In the genomic region with DNA sequence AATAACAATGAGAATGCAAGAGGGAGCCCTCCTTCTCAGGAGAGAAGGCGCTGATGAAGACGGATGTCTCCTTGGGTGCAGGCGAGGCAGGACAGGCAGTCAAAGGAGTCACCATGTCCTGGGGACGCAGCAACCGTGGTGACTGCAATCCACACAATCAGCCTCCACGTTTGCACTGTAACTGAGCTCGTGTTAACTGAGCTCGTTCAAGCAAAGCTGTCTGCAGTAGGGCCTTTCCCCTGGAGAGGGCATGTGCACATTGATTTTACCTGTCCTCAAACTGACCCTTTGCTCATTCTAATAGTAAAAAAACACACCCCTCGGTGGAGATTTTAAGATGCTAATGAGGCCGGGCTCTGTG, we compare ENCODE assay signal across 24 cellular contexts. TPM values are rescaled to one million over a fixed set of nuclear protein-coding genes. Genes with fewer than 3 reads are reported as not detected.
DNase-seq lines count a peak whose midpoint lies in the region; FAIRE-seq and TF ChIP-seq lines count a peak whose summit lies in the region.
"Had no signal": no experiment of that assay in that cellular context is flagged by ENCODE, and none has a peak within 500 bp of the region (broad histone marks: within the 10 kb centered on the region; RNA-seq: fewer than 3 reads in every experiment).

No MANE protein-coding gene starts in this region.

- no peak overlapping the region for H3K4me3 Mint-ChIP-seq in CD4-positive, alpha-beta memory T cell
- H3K4me3 Mint-ChIP-seq: activated naive CD8-positive, alpha-beta T cell treated with anti-CD3 and anti-CD28 coated beads, Interleukin-2, amount 50 U/mL, for 24 hours; activated T-helper 17 cell treated with anti-CD3 and anti-CD28 coated beads, Interleukin-2, amount 50 U/mL, for 72 hours; CD4-positive, alpha-beta T cell; dendritic cell treated with granulocyte-macrophage colony-stimulating factor and Interleukin-4, amounts not matched to agents 40 ng/mL and 50 ng/mL, for 4 days; HFFc6; stimulated activated effector memory CD8-positive, alpha-beta T cell treated with anti-CD3 and anti-CD28 coated beads, Interleukin-12 subunit alpha, Interleukin-12 subunit beta, amount 100 ng/mL, for 72 hours had no signal

- H3K27me3 ChIP-seq in Loucy (ENCODE audit: insufficient read depth, low read length, poor library complexity, severe bottlenecking), result no peaks in the 10 kb centered on the region
- no peaks in the 10 kb centered on the region for H3K27me3 ChIP-seq in CD4-positive, alpha-beta memory T cell (ENCODE audit: insufficient read depth, low read length)
- H3K27me3 ChIP-seq: brain microvascular endothelial cell, gastroesophageal sphincter, Peyer's patch, right atrium auricular region, tibial nerve had no signal

- peak overlapping the region; percentile 43 for H3K9ac ChIP-seq in Loucy (ENCODE audit: low read depth, low read length, poor library complexity, severe bottlenecking)

- H3K36me3 Mint-ChIP-seq in CD4-positive, alpha-beta memory T cell, result no peaks in the 10 kb centered on the region
- H3K36me3 Mint-ChIP-seq: stimulated activated effector memory CD8-positive, alpha-beta T cell treated with anti-CD3 and anti-CD28 coated beads, Interleukin-12 subunit alpha, Interleukin-12 subunit beta, amount 100 ng/mL, for 72 hours had no signal

- H3K27ac ChIP-seq in CD4-positive, alpha-beta memory T cell (ENCODE audit: low read depth, low read length), result no peak overlapping the region
- H3K27ac ChIP-seq: brain microvascular endothelial cell, gastroesophageal sphincter, left ventricle myocardium inferior, Peyer's patch, right atrium auricular region, SK-N-MC, tibial nerve had no signal

- no peaks in the 10 kb centered on the region for H3K27me3 Mint-ChIP-seq in CD4-positive, alpha-beta memory T cell
- H3K27me3 Mint-ChIP-seq: activated naive CD8-positive, alpha-beta T cell treated with anti-CD3 and anti-CD28 coated beads, Interleukin-2, amount 50 U/mL, for 24 hours; activated T-helper 17 cell treated with anti-CD3 and anti-CD28 coated beads, Interleukin-2, amount 50 U/mL, for 72 hours; CD4-positive, alpha-beta T cell had no signal

- H3K9me2 ChIP-seq in Loucy (replicated peaks; ENCODE audit: low read depth, low read length), result no peaks in the 10 kb centered on the region

- no peaks in the 10 kb centered on the region for H3F3A ChIP-seq in Loucy (ENCODE audit: low read depth)

- H3K4me2 ChIP-seq in Loucy (ENCODE audit: low read depth, low read length, poor library complexity, severe bottlenecking), result peak overlapping the region; percentile 75

- no peak overlapping the region for H2AFZ ChIP-seq in Loucy (ENCODE audit: low read length)

- H3K27ac Mint-ChIP-seq in CD4-positive, alpha-beta memory T cell, result no peak overlapping the region
- H3K27ac Mint-ChIP-seq: activated naive CD8-positive, alpha-beta T cell treated with anti-CD3 and anti-CD28 coated beads, Interleukin-2, amount 50 U/mL, for 24 hours; activated T-helper 17 cell treated with anti-CD3 and anti-CD28 coated beads, Interleukin-2, amount 50 U/mL, for 72 hours; CD4-positive, alpha-beta T cell; dendritic cell treated with granulocyte-macrophage colony-stimulating factor and Interleukin-4, amounts not matched to agents 40 ng/mL and 50 ng/mL, for 4 days; HFFc6; stimulated activated effector memory CD8-positive, alpha-beta T cell treated with anti-CD3 and anti-CD28 coated beads, Interleukin-12 subunit alpha, Interleukin-12 subunit beta, amount 100 ng/mL, for 72 hours had no signal

- H3K4me1 ChIP-seq in Loucy (ENCODE audit: insufficient read depth, low read length, poor library complexity, severe bottlenecking), result peaks cover 37% of the 10 kb centered on the region
- peaks cover 15% of the 10 kb centered on the region for H3K4me1 ChIP-seq in CD4-positive, alpha-beta memory T cell (ENCODE audit: insufficient read depth, low read length)

- no peaks in the 10 kb centered on the region for H3K9me3 ChIP-seq in Loucy (ENCODE audit: insufficient read depth, low read depth, low read length)
- no peaks in the 10 kb centered on the region for H3K9me3 ChIP-seq in CD4-positive, alpha-beta memory T cell (ENCODE audit: control insufficient read depth in 1 of 2, low read length in 2 of 2)
- H3K9me3 ChIP-seq: gastroesophageal sphincter, left ventricle myocardium inferior, Peyer's patch, right atrium auricular region, tibial nerve had no signal

- peaks cover 0 to 13% (median 4%) of the 10 kb centered on the region in 4 donors for H3K4me1 Mint-ChIP-seq in CD4-positive, alpha-beta memory T cell
- H3K4me1 Mint-ChIP-seq: activated T-helper 17 cell treated with anti-CD3 and anti-CD28 coated beads, Interleukin-2, amount 50 U/mL, for 72 hours had no signal

- intact Hi-C loops in CD4-positive, alpha-beta memory T cell (cut with micrococcal nuclease), result no loop called here

- POLR2A ChIA-PET in HEK293T (lab: Yijun Ruan, JAX), result no interaction called here
- POLR2A ChIA-PET in CD4-positive, alpha-beta memory T cell (lab: Charles Lee; ENCODE audit: partially characterized antibody), result no interaction called here

- TF ChIP-seq CTCF in Loucy (conservative IDR thresholded peaks at IDR 0.05; ENCODE audit: low read length), result no peak

- CTCF ChIA-PET in HEK293T (lab: Yijun Ruan, JAX), result no interaction called here
- CTCF ChIA-PET in CD4-positive, alpha-beta memory T cell (lab: Charles Lee; ENCODE audit: partially characterized antibody), result no interaction called here

- DNase-seq in activated CD8-positive, alpha-beta memory T cell treated with anti-CD3 and anti-CD28 coated beads, Interleukin-2, amount 50 U/mL, for 48 hours, result peak; percentile 41
- DNase-seq in activated CD8-positive, alpha-beta memory T cell treated with anti-CD3 and anti-CD28 coated beads, Interleukin-2, amount 50 U/mL, for 4 hours, result no peak
- DNase-seq in left kidney (ENCODE audit: low read depth, low spot score), result peak; percentile 71
- DNase-seq in HEK293T (ENCODE audit: extremely low spot score), result no peak
- no peak for DNase-seq in SIG-M5 (lab: John Stamatoyannopoulos, UW)
- no peak for DNase-seq in CD4-positive, alpha-beta memory T cell
- DNase-seq in HTR-8/SVneo (ENCODE audit: insufficient read length, low spot score), result no peak
- DNase-seq: ACHN; activated naive CD8-positive, alpha-beta T cell treated with anti-CD3 and anti-CD28 coated beads, Interleukin-2, amount 50 U/mL, for 24 hours; brain microvascular endothelial cell; CD4-positive, alpha-beta T cell; HFFc6; left ventricle myocardium inferior; NCI-H1694; NCI-H510A treated with DMSO at 0.1 percent for 48 hours had no signal

- H3K36me3 ChIP-seq in Loucy (ENCODE audit: insufficient read depth, low read length), result no peaks in the 10 kb centered on the region
- no peaks in the 10 kb centered on the region for H3K36me3 ChIP-seq in CD4-positive, alpha-beta memory T cell (ENCODE audit: insufficient read depth, low read length)
- H3K36me3 ChIP-seq: brain microvascular endothelial cell, gastroesophageal sphincter, left ventricle myocardium inferior, Peyer's patch, right atrium auricular region had no signal

- H3K9me3 Mint-ChIP-seq in CD4-positive, alpha-beta memory T cell, result no peaks in the 10 kb centered on the region
- H3K9me3 Mint-ChIP-seq: activated naive CD8-positive, alpha-beta T cell treated with anti-CD3 and anti-CD28 coated beads, Interleukin-2, amount 50 U/mL, for 24 hours; activated T-helper 17 cell treated with anti-CD3 and anti-CD28 coated beads, Interleukin-2, amount 50 U/mL, for 72 hours; CD4-positive, alpha-beta T cell; dendritic cell treated with granulocyte-macrophage colony-stimulating factor and Interleukin-4, amounts not matched to agents 40 ng/mL and 50 ng/mL, for 4 days; HFFc6; stimulated activated effector memory CD8-positive, alpha-beta T cell treated with anti-CD3 and anti-CD28 coated beads, Interleukin-12 subunit alpha, Interleukin-12 subunit beta, amount 100 ng/mL, for 72 hours had no signal

- H4K20me1 ChIP-seq in Loucy (ENCODE audit: insufficient read depth, low read length, poor library complexity, severe bottlenecking), result no peaks in the 10 kb centered on the region

- H3K4me3 ChIP-seq in Loucy (ENCODE audit: low read length, poor library complexity, severe bottlenecking), result peak overlapping the region; percentile 62
- H3K4me3 ChIP-seq in CD4-positive, alpha-beta memory T cell (ENCODE audit: low read length in 2 of 2), result no peak overlapping the region
- H3K4me3 ChIP-seq: gastroesophageal sphincter, left ventricle myocardium inferior, Peyer's patch, right atrium auricular region, SK-N-MC, tibial nerve had no signal

- no peak for FAIRE-seq in HTR-8/SVneo (lab: Jason Lieb, UNC)

- H3K79me2 ChIP-seq in Loucy (ENCODE audit: insufficient read depth, low read length), result no peaks in the 10 kb centered on the region; the same call in 1 of the 2 replicates

TF ChIP-seq in HEK293T, 16 proteins besides CTCF, POLR2A, EP300 and RAD21:
- TF ChIP-seq FOXM1 (IDR thresholded peaks at IDR 0.05; ENCODE audit: borderline replicate concordance) (no peak), ELF4 (IDR thresholded peaks at IDR 0.05) (no peak), SP1 (IDR thresholded peaks at IDR 0.05) (no peak), FOXK2 (IDR thresholded peaks at IDR 0.05) (no peak), FOXA1 (IDR thresholded peaks at IDR 0.05) (no peak), TARDBP (IDR thresholded peaks at IDR 0.05) (no peak), HDGF (IDR thresholded peaks at IDR 0.05; ENCODE audit: borderline replicate concordance) (no peak), BHLHE40 (IDR thresholded peaks at IDR 0.05; ENCODE audit: borderline replicate concordance) (no peak), CTBP1 (IDR thresholded peaks at IDR 0.05; ENCODE audit: borderline replicate concordance) (no peak), L3MBTL2 (conservative IDR thresholded peaks at IDR 0.05) (no peak)

RNA-seq across cellular contexts. Expression of a gene that starts 2.8 kb away (rescaled TPM):
- total RNA-seq in CD4-positive, alpha-beta memory T cell, result 10 to 100 TPM; 18.6 to 19.3 TPM
- 1 to 10 TPM; 2.5 to 4.1 TPM for polyA plus RNA-seq in CD4-positive, alpha-beta memory T cell

Comparison
In these comparisons a context has a peak if more than half of its experiments do, and no peak if none do; other contexts are left out.
1. DNase-seq: peak in activated CD8-positive, alpha-beta memory T cell treated with anti-CD3 and anti-CD28 coated beads, Interleukin-2, amount 50 U/mL, for 48 hours (single experiment) and left kidney (single experiment); none in activated CD8-positive, alpha-beta memory T cell treated with anti-CD3 and anti-CD28 coated beads, Interleukin-2, amount 50 U/mL, for 4 hours (single experiment), HEK293T (single experiment), SIG-M5 (single experiment), CD4-positive, alpha-beta memory T cell (0 of 5) and HTR-8/SVneo (single experiment).